In genomic region chr9:75201480-75202209, GRCh38 we compare ENCODE assay signal across 11 cellular contexts.
"Had no signal": no experiment of that assay in that cellular context is flagged by ENCODE, and none has a peak within 500 bp of the region (broad histone marks: within the 10 kb centered on the region; RNA-seq: fewer than 3 reads in every experiment).

No MANE protein-coding gene starts in this region.

- H3K27ac ChIP-seq: KMS-11, PC-9, Peyer's patch, SJSA1 had no signal

- H3K9me3 ChIP-seq: Peyer's patch, SJSA1, SK-N-SH had no signal

- H3K4me1 ChIP-seq: Peyer's patch, SJSA1 had no signal

- H3K4me3 ChIP-seq: K562, PC-9, Peyer's patch, SJSA1 had no signal

- H3K27me3 ChIP-seq: Peyer's patch, SJSA1 had no signal

- H3K36me3 ChIP-seq: Peyer's patch, SJSA1 had no signal

- DNase-seq: NCI-H1105, NCI-H1436 treated with DMSO at 0.1 percent for 48 hours, NCI-H187 treated with DMSO at 0.1 percent for 48 hours, NCI-H524 treated with DMSO at 0.1 percent for 48 hours, Peyer's patch, Right ventricle myocardium superior had no signal
